21 cellular contexts compared by ENCODE assay signal in the genomic region with DNA sequence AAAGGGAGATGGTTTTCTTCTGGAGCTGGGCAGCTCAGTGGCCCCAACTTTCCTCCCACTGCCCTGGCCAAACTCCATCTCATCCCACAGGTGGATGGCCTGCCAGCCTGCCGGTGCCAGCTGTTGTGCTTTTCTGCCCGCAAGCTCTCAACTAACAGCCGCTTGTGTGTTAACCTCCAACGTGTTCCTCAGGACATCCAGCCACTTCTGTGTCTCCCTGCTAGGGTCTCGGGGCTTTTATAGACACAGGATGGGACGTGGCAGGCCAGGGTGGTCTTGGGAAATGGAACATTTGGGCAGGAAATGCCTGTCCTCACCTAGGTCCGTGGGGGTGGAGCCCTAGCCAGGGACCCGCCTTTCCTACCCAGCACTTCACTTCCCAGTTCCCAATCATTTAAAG.
DNase-seq lines count a peak whose midpoint lies in the region; ATAC-seq, FAIRE-seq and TF ChIP-seq lines count a peak whose summit lies in the region.
"Had no signal": no experiment of that assay in that cellular context is flagged by ENCODE, and none has a peak within 500 bp of the region (broad histone marks: within the 10 kb centered on the region; RNA-seq: fewer than 3 reads in every experiment).

No MANE protein-coding gene starts in this region.

- no peak overlapping the region for H3K56ac ChIP-seq in H1 (replicated peaks; ENCODE audit: insufficient read length, low read depth, low read length)

- H3F3A ChIP-seq in GM23338 (replicated peaks; ENCODE audit: low read depth) (no peaks in the 10 kb centered on the region), neural progenitor cell (ENCODE audit: low read depth) (no peaks in the 10 kb centered on the region)

- H3K27me3 ChIP-seq in GM23338 (ENCODE audit: insufficient read depth) (no peaks in the 10 kb centered on the region), H1 (replicated peaks in 1 of 4; ENCODE audit: control insufficient read depth in 3 of 4, extremely low read depth in 1 of 4, insufficient read depth in 3 of 4, low read length in 3 of 4) (no peaks in the 10 kb centered on the region), neural progenitor cell (no peaks in the 10 kb centered on the region)
- H3K27me3 ChIP-seq: BLaER1 had no signal

- TF ChIP-seq EP300 in H1 (IDR thresholded peaks at IDR 0.05; ENCODE audit: borderline replicate concordance in 1 of 2, low read depth in 2 of 2, low read length in 2 of 2): no peak

- CTCF ChIA-PET in H1 (lab: Charles Lee; ENCODE audit: partially characterized antibody): interaction anchor here (0.7 to 2.6 kb wide), 8 partner anchors 9 to 277 kb away, joined by 3 to 16 read pairs (median 4); no protein-coding TSS in a partner anchor

- H3K14ac ChIP-seq in H1 (ENCODE audit: insufficient read length): no peak overlapping the region

- H3K36me3 ChIP-seq in GM23338 (ENCODE audit: insufficient read depth) (no peaks in the 10 kb centered on the region), H1 (ENCODE audit: control insufficient read depth in 2 of 4, insufficient read depth in 4 of 4, low read length in 3 of 4) (no peaks in the 10 kb centered on the region), neural progenitor cell (no peaks in the 10 kb centered on the region)
- H3K36me3 ChIP-seq: BLaER1, HAP-1 had no signal

- no peaks in the 10 kb centered on the region for H3K4me1 Mint-ChIP-seq in GM23338
- H3K4me1 Mint-ChIP-seq in neural progenitor cell: no peaks in the 10 kb centered on the region
- H3K4me1 Mint-ChIP-seq in activated T-helper 2 cell treated with anti-CD3 and anti-CD28 coated beads, Interferon-gamma antibody, Interleukin-2, Interleukin-4, amounts not matched to agents 10 μg/mL and 5 μg/mL and 100 μg/mL, durations not matched to agents 14 hours and 24 hours and 36 hours (ENCODE audit: low read depth): no peaks in the 10 kb centered on the region
- H3K4me1 Mint-ChIP-seq: B cell; CD4-positive, CD25-positive, alpha-beta regulatory T cell had no signal

- no peak overlapping the region for H2BK20ac ChIP-seq in H1 (ENCODE audit: low read length)

- no peaks in the 10 kb centered on the region for H3K36me3 Mint-ChIP-seq in GM23338 (ENCODE audit: low read depth)
- no peaks in the 10 kb centered on the region for H3K36me3 Mint-ChIP-seq in neural progenitor cell
- H3K36me3 Mint-ChIP-seq in activated T-helper 2 cell treated with anti-CD3 and anti-CD28 coated beads, Interferon-gamma antibody, Interleukin-2, Interleukin-4, amounts not matched to agents 10 μg/mL and 5 μg/mL and 100 μg/mL, durations not matched to agents 14 hours and 24 hours and 36 hours (ENCODE audit: low read depth): no peaks in the 10 kb centered on the region
- H3K36me3 Mint-ChIP-seq: CD4-positive, CD25-positive, alpha-beta regulatory T cell; CD8-positive, alpha-beta T cell had no signal

- H2AFZ ChIP-seq in GM23338 (peak overlapping the region; percentile 88), H1 (ENCODE audit: low read length) (peak overlapping the region; percentile 92), neural progenitor cell (replicated peaks) (peak overlapping the region; percentile 65)
- H2AFZ ChIP-seq: GM23248 had no signal

- peak overlapping the region; percentile 81; the same call in 1 of the 2 replicates for H4K8ac ChIP-seq in H1 (ENCODE audit: extremely low read depth, insufficient read depth, low read length)

- H3K79me2 ChIP-seq in GM23338 (replicated peaks; ENCODE audit: insufficient read depth) (no peaks in the 10 kb centered on the region), H1 (ENCODE audit: control insufficient read depth in 1 of 2, insufficient read depth in 2 of 2, low read length in 2 of 2) (no peaks in the 10 kb centered on the region), neural progenitor cell (ENCODE audit: low read depth) (no peaks in the 10 kb centered on the region)

- no peaks in the 10 kb centered on the region for H3K9me2 ChIP-seq in GM23338 (ENCODE audit: insufficient read depth)

- no peak overlapping the region for H3K23ac ChIP-seq in H1 (ENCODE audit: insufficient read length)

- intact Hi-C loops in activated T-helper 2 cell treated with anti-CD3 and anti-CD28 coated beads, Interferon-gamma antibody, Interleukin-2, Interleukin-4, amounts not matched to agents 10 μg/mL and 5 μg/mL and 100 μg/mL, durations not matched to agents 14 hours and 24 hours and 36 hours (cut with micrococcal nuclease): no loop called here

- WGBS in H1 (ENCODE audit: extremely low coverage in 1 of 2, insufficient coverage in 1 of 2, insufficient read length in 1 of 2, insufficient replicate concordance in 2 of 2, low coverage in 1 of 2, low lambda C conversion rate in 2 of 2, missing lambda C conversion rate in 1 of 2), 2 experiments: 89% methylated on average over 8 of the region's 8 CpGs; no CpG with 5 or more reads in 1 of the 2 experiments

- POLR2A ChIA-PET in H1 (lab: Charles Lee; ENCODE audit: partially characterized antibody): no interaction called here

- H3K4me3 Mint-ChIP-seq in GM23338: no peak overlapping the region
- no peak overlapping the region for H3K4me3 Mint-ChIP-seq in neural progenitor cell
- no peak overlapping the region for H3K4me3 Mint-ChIP-seq in activated T-helper 2 cell treated with anti-CD3 and anti-CD28 coated beads, Interferon-gamma antibody, Interleukin-2, Interleukin-4, amounts not matched to agents 10 μg/mL and 5 μg/mL and 100 μg/mL, durations not matched to agents 14 hours and 24 hours and 36 hours (ENCODE audit: low read depth)
- H3K4me3 Mint-ChIP-seq: B cell; CD4-positive, CD25-positive, alpha-beta regulatory T cell; CD8-positive, alpha-beta T cell; HFFc6 had no signal

- H3K4me3 ChIP-seq in GM23338 (no peak overlapping the region), H1 (ENCODE audit: extremely low read depth in 1 of 4, insufficient read depth in 2 of 4, low read depth in 3 of 4, low read length in 4 of 4) (no peak overlapping the region), neural progenitor cell (no peak overlapping the region)
- H3K4me3 ChIP-seq: BLaER1, GM12878, GM23248, HAP-1 had no signal

- H3K27ac ChIP-seq in GM23338 (ENCODE audit: low read depth) (no peak overlapping the region), H1 (ENCODE audit: low read depth, low read length) (no peak overlapping the region), neural progenitor cell (no peak overlapping the region)
- H3K27ac ChIP-seq: BLaER1, C4-2B, GM23248 had no signal

- no peak overlapping the region for H2BK15ac ChIP-seq in H1 (ENCODE audit: low read length)

- H3K9me3 Mint-ChIP-seq in GM23338 (no peaks in the 10 kb centered on the region), neural progenitor cell (peaks cover 3% of the 10 kb centered on the region)
- H3K9me3 Mint-ChIP-seq in activated T-helper 2 cell treated with anti-CD3 and anti-CD28 coated beads, Interferon-gamma antibody, Interleukin-2, Interleukin-4, amounts not matched to agents 10 μg/mL and 5 μg/mL and 100 μg/mL, durations not matched to agents 14 hours and 24 hours and 36 hours: no peaks in the 10 kb centered on the region
- H3K9me3 Mint-ChIP-seq: CD8-positive, alpha-beta T cell had no signal

- H3K4ac ChIP-seq in H1 (replicated peaks; ENCODE audit: insufficient read length, low read depth, low read length): no peak overlapping the region

- no peak overlapping the region for H2BK12ac ChIP-seq in H1 (ENCODE audit: low read depth, low read length)

- no peak overlapping the region for H4K5ac ChIP-seq in H1 (ENCODE audit: insufficient read length, low read depth, low read length)

- no peak overlapping the region for H3K4me2 ChIP-seq in GM23338
- H3K4me2 ChIP-seq in H1 (ENCODE audit: insufficient read depth in 1 of 2, low read depth in 2 of 2, low read length in 2 of 2): no peak overlapping the region
- no peak overlapping the region for H3K4me2 ChIP-seq in neural progenitor cell
- H3K4me2 ChIP-seq: BLaER1 had no signal

- H3K9me3 ChIP-seq in H1 (ENCODE audit: insufficient read depth in 2 of 2, low read depth in 1 of 2, low read length in 1 of 2) (no peaks in the 10 kb centered on the region), neural progenitor cell (ENCODE audit: low read depth) (no peaks in the 10 kb centered on the region)
- H3K9me3 ChIP-seq: BLaER1, Caco-2, HAP-1 had no signal

- H3K27me3 Mint-ChIP-seq in GM23338 (ENCODE audit: insufficient read depth, low read depth, poor library complexity) (no peaks in the 10 kb centered on the region), neural progenitor cell (ENCODE audit: insufficient read depth, low read depth) (no peaks in the 10 kb centered on the region)
- no peaks in the 10 kb centered on the region for H3K27me3 Mint-ChIP-seq in activated T-helper 2 cell treated with anti-CD3 and anti-CD28 coated beads, Interferon-gamma antibody, Interleukin-2, Interleukin-4, amounts not matched to agents 10 μg/mL and 5 μg/mL and 100 μg/mL, durations not matched to agents 14 hours and 24 hours and 36 hours (ENCODE audit: low read depth)
- H3K27me3 Mint-ChIP-seq: B cell; CD4-positive, CD25-positive, alpha-beta regulatory T cell had no signal

- H4K91ac ChIP-seq in H1 (replicated peaks; ENCODE audit: insufficient read length, low read length): no peak overlapping the region

- no peaks in the 10 kb centered on the region for H3K79me1 ChIP-seq in H1 (ENCODE audit: low read depth, low read length)

- H4K20me1 ChIP-seq in GM23338 (replicated peaks; ENCODE audit: insufficient read depth): no peaks in the 10 kb centered on the region
- no peaks in the 10 kb centered on the region for H4K20me1 ChIP-seq in H1 (replicated peaks in 1 of 2; ENCODE audit: control insufficient read depth in 1 of 2, insufficient read depth in 2 of 2, low read length in 2 of 2)
- no peaks in the 10 kb centered on the region for H4K20me1 ChIP-seq in neural progenitor cell (ENCODE audit: low read depth)
- H4K20me1 ChIP-seq: BLaER1 had no signal

- H3K9ac ChIP-seq in H1 (replicated peaks in 1 of 4; ENCODE audit: extremely low read depth in 1 of 4, low read depth in 3 of 4, low read length in 3 of 4) (no peak overlapping the region), neural progenitor cell (no peak overlapping the region)
- H3K9ac ChIP-seq: BLaER1, GM23248 had no signal

- H3K4me1 ChIP-seq in GM23338 (ENCODE audit: insufficient read depth): no peaks in the 10 kb centered on the region
- H3K4me1 ChIP-seq in H1 (replicated peaks in 1 of 4; ENCODE audit: control insufficient read depth in 3 of 4, insufficient read depth in 4 of 4, low read length in 3 of 4): peaks cover 0 to 2% (median 0%) of the 10 kb centered on the region in 4 experiments; a peak in 1 of 7 replicates
- no peaks in the 10 kb centered on the region for H3K4me1 ChIP-seq in neural progenitor cell
- H3K4me1 ChIP-seq: BLaER1, Caco-2, HAP-1 had no signal

- H3K27ac Mint-ChIP-seq in GM23338: no peak overlapping the region
- H3K27ac Mint-ChIP-seq in neural progenitor cell: no peak overlapping the region
- H3K27ac Mint-ChIP-seq in activated T-helper 2 cell treated with anti-CD3 and anti-CD28 coated beads, Interferon-gamma antibody, Interleukin-2, Interleukin-4, amounts not matched to agents 10 μg/mL and 5 μg/mL and 100 μg/mL, durations not matched to agents 14 hours and 24 hours and 36 hours: no peak overlapping the region
- H3K27ac Mint-ChIP-seq: B cell; CD4-positive, CD25-positive, alpha-beta regulatory T cell; CD8-positive, alpha-beta T cell; HFFc6 had no signal

- no peak overlapping the region for H2AK5ac ChIP-seq in H1 (ENCODE audit: low read depth, low read length)

- no peak for TF ChIP-seq RAD21 in H1 (IDR thresholded peaks at IDR 0.05 in 1 of 2, conservative IDR thresholded peaks at IDR 0.05 in 1 of 2; ENCODE audit: low read depth in 2 of 2, low read length in 2 of 2)

- TF ChIP-seq CTCF in GM23338 (conservative IDR thresholded peaks at IDR 0.05; ENCODE audit: low read depth in 2 of 2) (no peak), H1 (IDR thresholded peaks at IDR 0.05; ENCODE audit: control extremely low read depth in 1 of 3, insufficient read depth in 1 of 3, low read depth in 1 of 3, low read length in 3 of 3) (no peak), neural progenitor cell (IDR thresholded peaks at IDR 0.05) (no peak)

- ATAC-seq in GM18909 (IDR thresholded peaks at IDR 0.05; ENCODE audit: poor library complexity, unreplicated experiment) (peak; percentile 19), GM23338 (no peak), GM19467 (IDR thresholded peaks at IDR 0.05; ENCODE audit: unreplicated experiment) (no peak)
- ATAC-seq: CD8-positive, alpha-beta T cell had no signal

- DNase-seq in GM23338 (ENCODE audit: low spot score): no peak
- DNase-seq in H1 (ENCODE audit: low read depth in 1 of 2, low spot score in 2 of 2): no peak
- DNase-seq in neural progenitor cell (ENCODE audit: low spot score): no peak
- no peak for DNase-seq in activated T-helper 2 cell treated with anti-CD3 and anti-CD28 coated beads, Interferon-gamma antibody, Interleukin-2, Interleukin-4, amounts not matched to agents 10 μg/mL and 5 μg/mL and 100 μg/mL, durations not matched to agents 14 hours and 24 hours and 36 hours (ENCODE audit: low spot score)
- DNase-seq: CD4-positive, CD25-positive, alpha-beta regulatory T cell; CD8-positive, alpha-beta T cell; DMS 273 treated with DMSO at 0.1 percent for 48 hours; DMS79; EL; GDM1; GM23248; HFFc6 had no signal

- no peak overlapping the region for H2BK120ac ChIP-seq in H1 (replicated peaks; ENCODE audit: low read depth, low read length)

- FAIRE-seq in H1 (lab: Jason Lieb, UNC): no peak
- FAIRE-seq: GM12878, H54 had no signal

- no peak overlapping the region for H2BK5ac ChIP-seq in H1 (ENCODE audit: low read depth, low read length)

- no peak overlapping the region for H3K18ac ChIP-seq in H1 (ENCODE audit: extremely low read depth, low read length)

- TF ChIP-seq POLR2A in H1 (IDR thresholded peaks at IDR 0.05; ENCODE audit: control extremely low read depth in 1 of 2, low read depth in 2 of 2, low read length in 2 of 2): no peak

- H3K23me2 ChIP-seq in H1 (ENCODE audit: low read depth, low read length): no peaks in the 10 kb centered on the region
